23 cellular contexts compared by ENCODE assay signal in the genomic region with DNA sequence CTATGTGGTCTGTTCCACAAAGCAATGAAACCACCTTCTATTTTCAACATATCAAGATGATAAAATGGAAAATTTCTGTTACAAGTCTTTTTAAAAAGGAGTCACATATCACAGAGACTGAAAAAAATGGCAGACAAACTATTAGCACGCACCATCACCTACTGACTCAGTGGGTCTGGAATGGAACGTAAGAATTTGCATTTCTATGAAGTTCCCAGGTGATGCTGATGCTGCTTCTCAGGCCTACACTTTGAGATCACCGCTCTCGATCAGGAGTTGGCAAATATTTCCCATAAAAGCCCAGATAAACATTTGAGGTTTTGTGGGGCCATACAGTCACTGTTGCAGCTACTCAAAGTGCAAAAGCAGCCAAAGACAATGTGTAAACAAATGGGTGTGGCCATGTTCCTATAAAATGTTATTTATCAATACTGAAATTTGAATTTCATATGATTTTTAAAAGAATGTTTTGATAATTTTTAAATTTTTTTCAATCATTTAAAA.
"Had no signal": no experiment of that assay in that cellular context is flagged by ENCODE, and none has a peak within 500 bp of the region (broad histone marks: within the 10 kb centered on the region; RNA-seq: fewer than 3 reads in every experiment).

No MANE protein-coding gene starts in this region.

- H3K27me3 ChIP-seq: adrenal gland had no signal

- H3K4me1 ChIP-seq: adrenal gland had no signal

- DNase-seq: activated CD4-positive, alpha-beta memory T cell treated with anti-CD3 and anti-CD28 coated beads for 36 hours; activated CD4-positive, alpha-beta T cell treated with anti-CD3 and anti-CD28 coated beads, Interleukin-2, amount 10 ng/mL, durations not matched to agents 7 days and 5 days; activated CD4-positive, CD25-positive, alpha-beta regulatory T cell; activated CD8-positive, alpha-beta memory T cell treated with anti-CD3 and anti-CD28 coated beads for 24 hours; activated gamma-delta T cell treated with Interleukin-2 at 50 U/mL for 16 hours; activated naive CD4-positive, alpha-beta T cell treated with anti-CD3 and anti-CD28 coated beads, Interleukin-2, amount 10 ng/mL, durations not matched to agents 7 days and 5 days; activated naive CD8-positive, alpha-beta T cell treated with anti-CD3 and anti-CD28 coated beads, Interleukin-2, amount 10 ng/mL, durations not matched to agents 7 days and 5 days; activated T-cell treated with anti-CD3 and anti-CD28 coated beads, Interleukin-2, amount 50 U/mL, for 48 hours; adrenal gland; anterior cingulate cortex; MM.1S; NCI-H1105; NCI-H1436; NCI-H1694 treated with DMSO at 0.1 percent for 48 hours; NCI-H2029 treated with DMSO at 0.1 percent for 48 hours; NCI-H510A treated with DMSO at 0.1 percent for 48 hours; NCI-H69; NK-92 treated with Interleukin-12 subunit alpha and Interleukin-12 subunit beta, amount 100 ng/mL, for 24 hours; SIG-M5; T-helper 17 cell; T-helper 9 cell had no signal

- H3K4me3 Mint-ChIP-seq: activated CD4-positive, alpha-beta memory T cell treated with anti-CD3 and anti-CD28 coated beads for 36 hours; activated CD4-positive, alpha-beta T cell treated with anti-CD3 and anti-CD28 coated beads, Interleukin-2, amount 10 ng/mL, durations not matched to agents 7 days and 5 days; activated naive CD4-positive, alpha-beta T cell treated with anti-CD3 and anti-CD28 coated beads, Interleukin-2, amount 10 ng/mL, durations not matched to agents 7 days and 5 days; activated naive CD8-positive, alpha-beta T cell treated with anti-CD3 and anti-CD28 coated beads, Interleukin-2, amount 10 ng/mL, durations not matched to agents 7 days and 5 days; T-helper 17 cell had no signal

- H3K9me3 Mint-ChIP-seq: activated CD4-positive, alpha-beta memory T cell treated with anti-CD3 and anti-CD28 coated beads for 36 hours; activated CD4-positive, alpha-beta T cell treated with anti-CD3 and anti-CD28 coated beads, Interleukin-2, amount 10 ng/mL, durations not matched to agents 7 days and 5 days; activated naive CD4-positive, alpha-beta T cell treated with anti-CD3 and anti-CD28 coated beads, Interleukin-2, amount 10 ng/mL, durations not matched to agents 7 days and 5 days; activated naive CD8-positive, alpha-beta T cell treated with anti-CD3 and anti-CD28 coated beads, Interleukin-2, amount 10 ng/mL, durations not matched to agents 7 days and 5 days; activated T-helper 2 cell treated with anti-CD3 and anti-CD28 coated beads, Interferon-gamma antibody, Interleukin-2, Interleukin-4, amounts not matched to agents 10 μg/mL and 5 μg/mL and 100 μg/mL, durations not matched to agents 14 hours and 24 hours and 36 hours had no signal

- H3K27ac Mint-ChIP-seq: activated CD4-positive, alpha-beta memory T cell treated with anti-CD3 and anti-CD28 coated beads for 36 hours; activated CD4-positive, alpha-beta T cell treated with anti-CD3 and anti-CD28 coated beads, Interleukin-2, amount 10 ng/mL, durations not matched to agents 7 days and 5 days; activated naive CD4-positive, alpha-beta T cell treated with anti-CD3 and anti-CD28 coated beads, Interleukin-2, amount 10 ng/mL, durations not matched to agents 7 days and 5 days; activated naive CD8-positive, alpha-beta T cell treated with anti-CD3 and anti-CD28 coated beads, Interleukin-2, amount 10 ng/mL, durations not matched to agents 7 days and 5 days; activated T-helper 2 cell treated with anti-CD3 and anti-CD28 coated beads, Interferon-gamma antibody, Interleukin-2, Interleukin-4, amounts not matched to agents 10 μg/mL and 5 μg/mL and 100 μg/mL, durations not matched to agents 14 hours and 24 hours and 36 hours had no signal

- H3K9ac ChIP-seq: KMS-11 had no signal

- H3K27me3 Mint-ChIP-seq: activated CD4-positive, alpha-beta memory T cell treated with anti-CD3 and anti-CD28 coated beads for 36 hours; activated CD4-positive, alpha-beta T cell treated with anti-CD3 and anti-CD28 coated beads, Interleukin-2, amount 10 ng/mL, durations not matched to agents 7 days and 5 days; activated naive CD4-positive, alpha-beta T cell treated with anti-CD3 and anti-CD28 coated beads, Interleukin-2, amount 10 ng/mL, durations not matched to agents 7 days and 5 days; activated naive CD8-positive, alpha-beta T cell treated with anti-CD3 and anti-CD28 coated beads, Interleukin-2, amount 10 ng/mL, durations not matched to agents 7 days and 5 days; T-helper 17 cell had no signal

- H3K4me2 ChIP-seq: KMS-11 had no signal

- H3K4me3 ChIP-seq: adrenal gland had no signal

- H3K9me3 ChIP-seq: adrenal gland had no signal

- H3K27ac ChIP-seq: adrenal gland, KMS-11 had no signal
